ENCODE assay signal across 8 cellular contexts in genomic region chr20:47354710-47355488, GRCh38. TPM values are rescaled to one million over a fixed set of nuclear protein-coding genes. Genes with fewer than 3 reads are reported as not detected.
DNase-seq lines count a peak whose midpoint lies in the region; ATAC-seq lines count a peak whose summit lies in the region.

No MANE protein-coding gene starts in this region.

- H3K9me3 Mint-ChIP-seq in activated naive CD4-positive, alpha-beta T cell treated with anti-CD3 and anti-CD28 coated beads, Interleukin-2, amount 10 ng/mL, durations not matched to agents 7 days and 5 days, result no peaks in the 10 kb centered on the region
- H3K9me3 Mint-ChIP-seq in activated CD4-positive, alpha-beta memory T cell treated with anti-CD3 and anti-CD28 coated beads, Interleukin-2, amount 10 ng/mL, durations not matched to agents 7 days and 5 days, result no peaks in the 10 kb centered on the region

- no peaks in the 10 kb centered on the region for H3K27me3 Mint-ChIP-seq in activated naive CD4-positive, alpha-beta T cell treated with anti-CD3 and anti-CD28 coated beads, Interleukin-2, amount 10 ng/mL, durations not matched to agents 7 days and 5 days
- H3K27me3 Mint-ChIP-seq in activated CD4-positive, alpha-beta memory T cell treated with anti-CD3 and anti-CD28 coated beads, Interleukin-2, amount 10 ng/mL, durations not matched to agents 7 days and 5 days, result no peaks in the 10 kb centered on the region

- peaks cover 22% of the 10 kb centered on the region for H3K36me3 Mint-ChIP-seq in activated naive CD4-positive, alpha-beta T cell treated with anti-CD3 and anti-CD28 coated beads, Interleukin-2, amount 10 ng/mL, durations not matched to agents 7 days and 5 days
- H3K36me3 Mint-ChIP-seq in activated CD4-positive, alpha-beta memory T cell treated with anti-CD3 and anti-CD28 coated beads, Interleukin-2, amount 10 ng/mL, durations not matched to agents 7 days and 5 days (ENCODE audit: low read depth), result peaks cover 12% of the 10 kb centered on the region

- peaks cover 36% of the 10 kb centered on the region for H3K4me1 ChIP-seq in thymus (ENCODE audit: control insufficient read depth, insufficient read depth, low read length)

- H3K27me3 ChIP-seq in thymus (ENCODE audit: control insufficient read depth, insufficient read depth), result no peaks in the 10 kb centered on the region

- peaks cover 41% of the 10 kb centered on the region for H3K4me1 Mint-ChIP-seq in activated naive CD4-positive, alpha-beta T cell treated with anti-CD3 and anti-CD28 coated beads, Interleukin-2, amount 10 ng/mL, durations not matched to agents 7 days and 5 days
- peaks cover 24% of the 10 kb centered on the region for H3K4me1 Mint-ChIP-seq in activated CD4-positive, alpha-beta memory T cell treated with anti-CD3 and anti-CD28 coated beads, Interleukin-2, amount 10 ng/mL, durations not matched to agents 7 days and 5 days

- peak overlapping the region; percentile 20; the same call in 1 of the 2 replicates for H3K4me3 ChIP-seq in iPS-18c (ENCODE audit: insufficient read depth, low read depth, low read length)
- H3K4me3 ChIP-seq in thymus (ENCODE audit: low read length), result peak overlapping the region; percentile 57

- whole genome bisulfite sequencing in thymus, result 34% methylated on average over 4 of the region's 4 CpGs

- peak overlapping the region; percentile 81 for H3K27ac ChIP-seq in thymus (ENCODE audit: low read depth)

- peak overlapping the region; percentile 98 for H3K27ac Mint-ChIP-seq in activated naive CD4-positive, alpha-beta T cell treated with anti-CD3 and anti-CD28 coated beads, Interleukin-2, amount 10 ng/mL, durations not matched to agents 7 days and 5 days
- H3K27ac Mint-ChIP-seq in activated CD4-positive, alpha-beta memory T cell treated with anti-CD3 and anti-CD28 coated beads, Interleukin-2, amount 10 ng/mL, durations not matched to agents 7 days and 5 days, result peak overlapping the region; percentile 94

- H3K4me3 Mint-ChIP-seq in activated naive CD4-positive, alpha-beta T cell treated with anti-CD3 and anti-CD28 coated beads, Interleukin-2, amount 10 ng/mL, durations not matched to agents 7 days and 5 days, result peak overlapping the region; percentile 88
- H3K4me3 Mint-ChIP-seq in activated CD4-positive, alpha-beta memory T cell treated with anti-CD3 and anti-CD28 coated beads, Interleukin-2, amount 10 ng/mL, durations not matched to agents 7 days and 5 days, result peak overlapping the region; percentile 81

- DNase-seq in activated naive CD4-positive, alpha-beta T cell treated with anti-CD3 and anti-CD28 coated beads, Interleukin-2, amount 10 ng/mL, durations not matched to agents 7 days and 5 days, result peak; percentile 32
- no peak for DNase-seq in activated naive CD4-positive, alpha-beta T cell treated with Interleukin-2 at 50 U/mL for 16 hours
- DNase-seq in activated CD4-positive, alpha-beta memory T cell treated with anti-CD3 and anti-CD28 coated beads, Interleukin-2, amount 10 ng/mL, durations not matched to agents 7 days and 5 days, result no peak
- no peak for DNase-seq in NCI-H2171 treated with DMSO at 0.1 percent for 48 hours (lab: John Stamatoyannopoulos, UW)

- POLR2A ChIA-PET in activated CD4-positive, alpha-beta memory T cell treated with anti-CD3 and anti-CD28 coated beads, Interleukin-2, amount 10 ng/mL, durations not matched to agents 7 days and 5 days (lab: Charles Lee), result interaction anchor here (1.0 to 7.0 kb wide), 6 partner anchors 17 to 147 kb away, joined by 3 to 53 read pairs (median 33); partner anchors contain the start of gene NCOA3

- H3K9me3 ChIP-seq in iPS-18c (ENCODE audit: control insufficient read depth, insufficient read depth, low read length) (no peaks in the 10 kb centered on the region), thymus (ENCODE audit: control insufficient read depth) (no peaks in the 10 kb centered on the region)

- ATAC-seq in GM21619 (IDR thresholded peaks at IDR 0.05; ENCODE audit: unreplicated experiment) (no peak), HG03342 (IDR thresholded peaks at IDR 0.05; ENCODE audit: unreplicated experiment) (no peak)

- H3K36me3 ChIP-seq in thymus (ENCODE audit: control insufficient read depth, insufficient read depth), result peaks cover 5% of the 10 kb centered on the region

- CTCF ChIA-PET in activated naive CD4-positive, alpha-beta T cell treated with anti-CD3 and anti-CD28 coated beads, Interleukin-2, amount 10 ng/mL, durations not matched to agents 7 days and 5 days (lab: Charles Lee), result interaction anchor here (1.3 to 4.9 kb wide), 5 partner anchors 29 to 266 kb away, joined by 3 to 30 read pairs (median 10); no protein-coding TSS in a partner anchor
- CTCF ChIA-PET in activated CD4-positive, alpha-beta memory T cell treated with anti-CD3 and anti-CD28 coated beads, Interleukin-2, amount 10 ng/mL, durations not matched to agents 7 days and 5 days (lab: Charles Lee), result interaction anchor here (0.7 to 7.0 kb wide), 5 partner anchors 29 to 164 kb away, joined by 5 to 59 read pairs (median 10); no protein-coding TSS in a partner anchor

RNA-seq across cellular contexts. Expression of gene ZMYND8, which starts 1.6 kb away (rescaled TPM):
- 10 to 100 TPM; 37.8 to 44.2 TPM for total RNA-seq in activated CD4-positive, alpha-beta memory T cell treated with anti-CD3 and anti-CD28 coated beads, Interleukin-2, amount 10 ng/mL, durations not matched to agents 7 days and 5 days
- 28.5 TPM for polyA plus RNA-seq in thymus
